ENCODE assay signal across 8 cellular contexts in genomic region chr1:65059930-65060538, GRCh38.
DNase-seq lines count a peak whose midpoint lies in the region; ATAC-seq and TF ChIP-seq lines count a peak whose summit lies in the region.

No MANE protein-coding gene starts in this region.

- H3K9me3 ChIP-seq in esophagus squamous epithelium (no peaks in the 10 kb centered on the region), ovary (no peaks in the 10 kb centered on the region)

- TF ChIP-seq POLR2A in esophagus squamous epithelium (IDR thresholded peaks at IDR 0.05) (no peak), ovary (IDR thresholded peaks at IDR 0.05) (no peak)

- intact Hi-C loops in Right ventricle myocardium inferior (cut with DNase I) = loop anchor here (2.0 to 10.0 kb wide), 4 partner anchors 151 to 625 kb away; partner anchors contain the start of gene RAVER2
- intact Hi-C loops in cardiac septum (cut with DNase I) = loop anchor here (2.0 to 10.0 kb wide), 4 partner anchors 115 to 625 kb away; partner anchors contain the start of gene RAVER2
- intact Hi-C loops in esophagus squamous epithelium (cut with DNase I) = no loop called here
- intact Hi-C loops in ovary (cut with DNase I) = loop anchor here in 1 of 4 donors (10.0 kb wide), 1 partner anchor 365 kb away; the partner anchor contains the start of genes LEPR and LEPROT

- TF ChIP-seq EP300 in ovary (IDR thresholded peaks at IDR 0.05) = no peak

- DNase-seq in Right ventricle myocardium inferior (ENCODE audit: missing footprints) = no peak
- DNase-seq in cardiac septum (ENCODE audit: low spot score) = no peak
- DNase-seq in OCI-M1 (lab: John Stamatoyannopoulos, UW) = peak; percentile 70
- DNase-seq in esophagus squamous epithelium (lab: John Stamatoyannopoulos, UW) = no peak
- DNase-seq in ovary = no peak
- no peak for DNase-seq in T-helper 2 cell treated with Interferon-gamma antibody and Interleukin-4, amounts not matched to agents 5 μg/mL and 100 μg/mL, for 36 hours (ENCODE audit: low spot score)
- no peak for DNase-seq in effector CD8-positive, alpha-beta T cell (lab: John Stamatoyannopoulos, UW)

- H3K36me3 Mint-ChIP-seq in T-helper 2 cell treated with Interferon-gamma antibody and Interleukin-4, amounts not matched to agents 5 μg/mL and 100 μg/mL, for 36 hours (ENCODE audit: low read depth) = peaks cover 7% of the 10 kb centered on the region

- peaks cover 5 to 77% (median 21%) of the 10 kb centered on the region in 3 donors for H3K4me1 ChIP-seq in esophagus squamous epithelium
- peaks cover 11% of the 10 kb centered on the region for H3K4me1 ChIP-seq in ovary (ENCODE audit: insufficient read depth)

- peaks cover 3% of the 10 kb centered on the region for H3K27me3 Mint-ChIP-seq in T-helper 2 cell treated with Interferon-gamma antibody and Interleukin-4, amounts not matched to agents 5 μg/mL and 100 μg/mL, for 36 hours (ENCODE audit: low read depth)

- H3K27me3 ChIP-seq in esophagus squamous epithelium (no peaks in the 10 kb centered on the region), ovary (no peaks in the 10 kb centered on the region)

- H3K27ac ChIP-seq in esophagus squamous epithelium = no peak overlapping the region
- H3K27ac ChIP-seq in ovary = no peak overlapping the region

- H3K4me1 Mint-ChIP-seq in T-helper 2 cell treated with Interferon-gamma antibody and Interleukin-4, amounts not matched to agents 5 μg/mL and 100 μg/mL, for 36 hours (ENCODE audit: low read depth) = peaks cover 7% of the 10 kb centered on the region

- H3K9me3 Mint-ChIP-seq in T-helper 2 cell treated with Interferon-gamma antibody and Interleukin-4, amounts not matched to agents 5 μg/mL and 100 μg/mL, for 36 hours = no peaks in the 10 kb centered on the region

- H3K4me3 Mint-ChIP-seq in T-helper 2 cell treated with Interferon-gamma antibody and Interleukin-4, amounts not matched to agents 5 μg/mL and 100 μg/mL, for 36 hours = no peak overlapping the region

- H3K27ac Mint-ChIP-seq in T-helper 2 cell treated with Interferon-gamma antibody and Interleukin-4, amounts not matched to agents 5 μg/mL and 100 μg/mL, for 36 hours = no peak overlapping the region

- no peak overlapping the region for H3K4me3 ChIP-seq in esophagus squamous epithelium
- no peak overlapping the region for H3K4me3 ChIP-seq in ovary

- H3K36me3 ChIP-seq in esophagus squamous epithelium = peaks cover 0 to 36% (median 11%) of the 10 kb centered on the region in 3 donors
- H3K36me3 ChIP-seq in ovary = no peaks in the 10 kb centered on the region

- ATAC-seq in Right ventricle myocardium inferior (peak; percentile 43), esophagus mucosa (no peak)

- WGBS in esophagus squamous epithelium, 2 donors = 17 to 18% methylated on average over 7 of the region's 7 CpGs
- WGBS in ovary, 3 donors = 4 to 6% (median 4%) methylated on average over 7 of the region's 7 CpGs

- peak; percentile 36 to 80 (median 64) for TF ChIP-seq CTCF in esophagus squamous epithelium (IDR thresholded peaks at IDR 0.05)
- peak; percentile 32 to 65 (median 54) for TF ChIP-seq CTCF in ovary (IDR thresholded peaks at IDR 0.05)
